ENCODE assay signal across 20 cellular contexts in the genomic region with DNA sequence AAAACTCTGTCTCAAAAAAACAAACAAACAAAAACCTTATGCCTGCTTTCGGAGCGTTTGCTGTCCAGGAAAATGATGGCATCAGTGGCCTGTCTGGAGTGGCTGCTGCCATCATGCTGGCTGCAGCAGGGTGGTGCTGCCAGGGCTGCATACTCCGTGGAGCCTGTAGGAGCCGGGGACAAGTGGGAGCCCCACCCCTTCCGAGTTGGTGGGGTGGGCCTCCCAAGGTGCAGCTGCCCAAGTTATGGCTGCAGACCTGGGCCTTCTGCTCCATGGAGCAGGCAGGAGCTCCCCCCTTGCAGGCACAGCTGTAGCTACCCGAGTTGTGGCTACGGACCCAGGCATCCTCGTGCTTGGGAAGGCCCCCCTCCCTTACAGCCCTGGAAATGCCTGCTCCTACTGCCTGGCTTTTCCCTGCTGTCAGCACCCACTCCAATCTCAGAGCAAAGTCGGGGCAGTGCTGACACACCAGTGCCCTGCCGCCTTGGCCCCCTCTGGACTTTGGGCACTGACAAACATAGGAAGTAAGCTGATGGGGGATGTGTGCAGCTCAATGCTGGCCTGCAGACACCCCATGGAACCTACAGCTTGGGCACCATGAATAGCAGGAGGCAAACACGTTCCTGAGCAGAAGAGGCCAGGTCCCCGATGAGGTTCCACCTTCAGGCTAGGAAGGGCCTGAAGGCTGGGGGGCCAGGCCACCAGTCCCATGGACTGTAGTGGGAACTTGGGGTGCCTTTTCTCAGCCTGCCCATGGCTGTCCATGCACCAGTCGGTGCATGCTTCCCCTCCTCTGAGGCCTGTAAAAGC.
DNase-seq lines count a peak whose midpoint lies in the region; ATAC-seq and TF ChIP-seq lines count a peak whose summit lies in the region.
"Had no signal": no experiment of that assay in that cellular context is flagged by ENCODE, and none has a peak within 500 bp of the region (broad histone marks: within the 10 kb centered on the region; RNA-seq: fewer than 3 reads in every experiment).

No MANE protein-coding gene starts in this region.

- H3K9me3 ChIP-seq in cardiac muscle cell (ENCODE audit: low read depth) (no peaks in the 10 kb centered on the region), right cardiac atrium (ENCODE audit: control insufficient read depth, low read length) (no peaks in the 10 kb centered on the region), upper lobe of right lung (no peaks in the 10 kb centered on the region), adrenal gland (replicated peaks in 1 of 3) (no peaks in the 10 kb centered on the region)
- H3K9me3 ChIP-seq: HAP-1 had no signal

- H3K36me3 ChIP-seq in cardiac muscle cell = peaks cover 6% of the 10 kb centered on the region
- peaks cover 10% of the 10 kb centered on the region for H3K36me3 ChIP-seq in upper lobe of right lung
- no peaks in the 10 kb centered on the region for H3K36me3 ChIP-seq in adrenal gland (replicated peaks in 1 of 2)
- H3K36me3 ChIP-seq: HAP-1 had no signal

- no peak overlapping the region for H3K4me3 ChIP-seq in cardiac muscle cell
- no peak overlapping the region for H3K4me3 ChIP-seq in right cardiac atrium (ENCODE audit: low read length)
- no peak overlapping the region for H3K4me3 ChIP-seq in upper lobe of right lung
- no peak overlapping the region for H3K4me3 ChIP-seq in adrenal gland
- H3K4me3 ChIP-seq: HAP-1, SK-N-MC had no signal

- H3K27ac Mint-ChIP-seq in activated CD4-positive, alpha-beta T cell treated with anti-CD3 and anti-CD28 coated beads, Interleukin-2, amount 10 ng/mL, durations not matched to agents 24 days and 14 days = no peak overlapping the region
- H3K27ac Mint-ChIP-seq: CD4-positive, alpha-beta memory T cell had no signal

- no peak for TF ChIP-seq POLR2A in adrenal gland (IDR thresholded peaks at IDR 0.05)

- TF ChIP-seq CTCF in cardiac muscle cell (IDR thresholded peaks at IDR 0.05; ENCODE audit: low read depth, low read length) (no peak), upper lobe of right lung (IDR thresholded peaks at IDR 0.05) (no peak), adrenal gland (IDR thresholded peaks at IDR 0.05) (no peak)

- intact Hi-C loops in activated CD4-positive, alpha-beta T cell treated with anti-CD3 and anti-CD28 coated beads, Interleukin-2, amount 10 ng/mL, durations not matched to agents 24 days and 14 days (cut with micrococcal nuclease) = no loop called here
- intact Hi-C loops in right cardiac atrium (cut with DNase I) = no loop called here
- intact Hi-C loops in upper lobe of right lung (cut with DNase I) = no loop called here
- intact Hi-C loops in adrenal gland (cut with DNase I) = no loop called here

- H3K27ac ChIP-seq in cardiac muscle cell (peak overlapping the region; percentile 48), right cardiac atrium (ENCODE audit: low read length) (no peak overlapping the region), upper lobe of right lung (no peak overlapping the region), adrenal gland (no peak overlapping the region)
- H3K27ac ChIP-seq: 22Rv1, SK-N-MC had no signal

- H3K4me1 ChIP-seq in cardiac muscle cell (ENCODE audit: low read depth) = peaks cover 11% of the 10 kb centered on the region
- H3K4me1 ChIP-seq in right cardiac atrium (ENCODE audit: control insufficient read depth, insufficient read depth, low read length) = no peaks in the 10 kb centered on the region
- H3K4me1 ChIP-seq in upper lobe of right lung = no peaks in the 10 kb centered on the region
- H3K4me1 ChIP-seq in adrenal gland (replicated peaks in 1 of 2) = no peaks in the 10 kb centered on the region
- H3K4me1 ChIP-seq: HAP-1 had no signal

- DNase-seq in activated CD4-positive, alpha-beta T cell treated with anti-CD3 and anti-CD28 coated beads, Interleukin-2, amount 10 ng/mL, durations not matched to agents 24 days and 14 days = peak; percentile 33
- DNase-seq in activated CD4-positive, alpha-beta T cell treated with anti-CD3 and anti-CD28 coated beads, Interleukin-2, amount 50 U/mL, for 48 hours = no peak
- DNase-seq in cardiac muscle cell (ENCODE audit: low read depth in 1 of 2, low spot score in 1 of 2) = peak in 1 of 2 donors; percentile 82
- peak in 1 of 3 donors; percentile 55 for DNase-seq in right cardiac atrium
- no peak for DNase-seq in upper lobe of right lung
- no peak for DNase-seq in adrenal gland
- no peak for DNase-seq in stimulated activated CD8-positive, alpha-beta memory T cell treated with anti-CD3 and anti-CD28 coated beads, Interleukin-4, amount 100 ng/mL, for 48 hours
- no peak for DNase-seq in nucleus accumbens (lab: John Stamatoyannopoulos, UW)
- DNase-seq: CD4-positive, alpha-beta memory T cell; GOT3; Kasumi-1; NCI-H1092 treated with DMSO at 0.1 percent for 48 hours; NCI-H1436; NCI-H187; NCI-H2081 treated with DMSO at 0.1 percent for 48 hours; NCI-H226; SIG-M5 had no signal

- no peaks in the 10 kb centered on the region for H3K27me3 Mint-ChIP-seq in activated CD4-positive, alpha-beta T cell treated with anti-CD3 and anti-CD28 coated beads, Interleukin-2, amount 10 ng/mL, durations not matched to agents 24 days and 14 days
- H3K27me3 Mint-ChIP-seq: CD4-positive, alpha-beta memory T cell had no signal

- H3K27me3 ChIP-seq in cardiac muscle cell = no peaks in the 10 kb centered on the region
- no peaks in the 10 kb centered on the region for H3K27me3 ChIP-seq in right cardiac atrium (ENCODE audit: control insufficient read depth, insufficient read depth)
- no peaks in the 10 kb centered on the region for H3K27me3 ChIP-seq in upper lobe of right lung
- no peaks in the 10 kb centered on the region for H3K27me3 ChIP-seq in adrenal gland

- no peak overlapping the region for H3K4me3 Mint-ChIP-seq in activated CD4-positive, alpha-beta T cell treated with anti-CD3 and anti-CD28 coated beads, Interleukin-2, amount 10 ng/mL, durations not matched to agents 24 days and 14 days
- H3K4me3 Mint-ChIP-seq: CD4-positive, alpha-beta memory T cell had no signal

- H3K9me3 Mint-ChIP-seq in activated CD4-positive, alpha-beta T cell treated with anti-CD3 and anti-CD28 coated beads, Interleukin-2, amount 10 ng/mL, durations not matched to agents 24 days and 14 days = no peaks in the 10 kb centered on the region

- ATAC-seq in right cardiac atrium (peak; percentile 51 to 55), upper lobe of right lung (peak; percentile 39)

- WGBS in right cardiac atrium = 77% methylated on average over 13 of the region's 13 CpGs
- WGBS in adrenal gland, 4 donors = 83 to 97% (median 94%) methylated on average over 7 to 13 of the region's 13 CpGs

- H3K36me3 Mint-ChIP-seq in activated CD4-positive, alpha-beta T cell treated with anti-CD3 and anti-CD28 coated beads, Interleukin-2, amount 10 ng/mL, durations not matched to agents 24 days and 14 days (ENCODE audit: low read depth) = no peaks in the 10 kb centered on the region

- no peaks in the 10 kb centered on the region for H3K4me1 Mint-ChIP-seq in activated CD4-positive, alpha-beta T cell treated with anti-CD3 and anti-CD28 coated beads, Interleukin-2, amount 10 ng/mL, durations not matched to agents 24 days and 14 days
